Comparison of ENCODE assay signal across 19 cellular contexts in the genomic region with DNA sequence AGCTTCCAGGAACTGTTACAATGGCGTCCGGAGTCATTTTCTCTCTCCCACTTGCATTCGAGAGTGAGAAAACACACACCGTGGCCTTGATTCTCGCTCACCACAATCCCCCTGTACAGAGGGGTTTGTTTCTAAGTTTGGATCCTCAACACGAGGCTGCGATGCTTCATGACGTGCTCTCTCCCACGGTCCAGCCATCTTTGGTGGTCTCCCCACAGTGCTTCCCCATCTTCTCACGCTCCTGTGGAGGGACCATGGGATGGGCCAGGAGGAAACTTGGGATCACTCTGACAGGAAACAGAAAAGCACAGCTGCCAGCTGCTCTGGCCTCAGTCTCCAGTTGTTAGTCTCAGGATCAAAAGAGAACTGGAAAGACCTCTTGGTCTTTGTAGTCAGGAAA. TPM values are rescaled to one million over a fixed set of nuclear protein-coding genes. Genes with fewer than 3 reads are reported as not detected.
DNase-seq lines count a peak whose midpoint lies in the region; ATAC-seq and TF ChIP-seq lines count a peak whose summit lies in the region.
"Had no signal": no experiment of that assay in that cellular context is flagged by ENCODE, and none has a peak within 500 bp of the region (broad histone marks: within the 10 kb centered on the region; RNA-seq: fewer than 3 reads in every experiment).

No MANE protein-coding gene starts in this region.

- no peak overlapping the region for H4K91ac ChIP-seq in neuronal stem cell (ENCODE audit: low read depth, low read length, poor library complexity)

- H2AFZ ChIP-seq in neuronal stem cell (ENCODE audit: low read length): peak overlapping the region; percentile 12

- peaks cover 1% of the 10 kb centered on the region for H3K9me3 Mint-ChIP-seq in endodermal cell
- H3K9me3 Mint-ChIP-seq: CD4-positive, alpha-beta memory T cell had no signal

- 90 to 95% methylated on average over 9 to 10 of the region's 10 CpGs for WGBS in endodermal cell (ENCODE audit: insufficient coverage in 1 of 2, insufficient read length in 1 of 2), 2 experiments
- no CpG with 5 or more reads among the region's 10 CpGs for WGBS in neuronal stem cell (ENCODE audit: extremely low coverage in 2 of 2, insufficient read length in 2 of 2, insufficient replicate concordance in 1 of 2), 2 donors

- H3K36me3 ChIP-seq in SJCRH30 (no peaks in the 10 kb centered on the region), endodermal cell (ENCODE audit: control insufficient read depth, insufficient read depth, low read length) (no peaks in the 10 kb centered on the region), neuronal stem cell (replicated peaks in 1 of 2; ENCODE audit: control insufficient read depth in 2 of 2, insufficient read depth in 2 of 2, low read length in 2 of 2) (no peaks in the 10 kb centered on the region), upper lobe of right lung (no peaks in the 10 kb centered on the region), A673 (ENCODE audit: insufficient read depth, low read length, poor library complexity, severe bottlenecking) (no peaks in the 10 kb centered on the region)
- H3K36me3 ChIP-seq: BLaER1, HAP-1 had no signal

- H3K79me1 ChIP-seq in neuronal stem cell (ENCODE audit: low read depth, low read length): no peaks in the 10 kb centered on the region

- no peaks in the 10 kb centered on the region for H3K36me3 Mint-ChIP-seq in endodermal cell (ENCODE audit: low read depth)
- H3K36me3 Mint-ChIP-seq: CD14-positive monocyte; CD4-positive, alpha-beta memory T cell had no signal

- H3K27me3 ChIP-seq in SJCRH30 (no peaks in the 10 kb centered on the region), endodermal cell (ENCODE audit: control insufficient read depth, insufficient read depth, low read length, poor library complexity, severe bottlenecking) (no peaks in the 10 kb centered on the region), neuronal stem cell (ENCODE audit: control insufficient read depth in 3 of 3, insufficient read depth in 3 of 3, low read depth in 1 of 3, low read length in 3 of 3) (peaks cover 0 to 3% (median 0%) of the 10 kb centered on the region in 3 experiments), upper lobe of right lung (no peaks in the 10 kb centered on the region), A673 (replicated peaks; ENCODE audit: insufficient read depth, low read depth, low read length, poor library complexity) (no peaks in the 10 kb centered on the region)
- H3K27me3 ChIP-seq: BLaER1 had no signal

- H2BK5ac ChIP-seq in neuronal stem cell (ENCODE audit: low read length): no peak overlapping the region

- H3K9ac ChIP-seq in endodermal cell (ENCODE audit: extremely low read depth, low read length, poor library complexity, severe bottlenecking) (no peak overlapping the region), neuronal stem cell (ENCODE audit: low read depth, low read length, poor library complexity) (no peak overlapping the region)
- H3K9ac ChIP-seq: BLaER1 had no signal

- no peak overlapping the region for H2BK15ac ChIP-seq in neuronal stem cell (ENCODE audit: low read length)

- H2AK5ac ChIP-seq in neuronal stem cell (ENCODE audit: low read depth, low read length): peak overlapping the region; percentile 11

- CTCF ChIA-PET in A673 (lab: Charles Lee): no interaction called here

- no peak overlapping the region for H3K18ac ChIP-seq in neuronal stem cell (ENCODE audit: low read length)

- H3K4me1 ChIP-seq in SJCRH30 (peaks cover 11% of the 10 kb centered on the region), endodermal cell (ENCODE audit: control insufficient read depth, insufficient read depth, low read length) (peaks cover 12% of the 10 kb centered on the region), neuronal stem cell (ENCODE audit: control insufficient read depth in 2 of 2, insufficient read depth in 1 of 2, low read depth in 1 of 2, low read length in 2 of 2) (no peaks in the 10 kb centered on the region), upper lobe of right lung (no peaks in the 10 kb centered on the region), A673 (ENCODE audit: insufficient read depth, low read length, poor library complexity, severe bottlenecking) (no peaks in the 10 kb centered on the region)
- H3K4me1 ChIP-seq: A549, BLaER1, HAP-1 had no signal

- H3K4me2 ChIP-seq in neuronal stem cell (ENCODE audit: insufficient read depth, low read length, poor library complexity, severe bottlenecking): no peak overlapping the region
- H3K4me2 ChIP-seq: A549, BLaER1 had no signal

- peaks cover 7% of the 10 kb centered on the region for H3K4me1 Mint-ChIP-seq in endodermal cell
- H3K4me1 Mint-ChIP-seq: CD4-positive, alpha-beta memory T cell had no signal

- H3K27ac ChIP-seq in SJCRH30 (no peak overlapping the region), endodermal cell (ENCODE audit: low read depth, low read length) (no peak overlapping the region), neuronal stem cell (replicated peaks; ENCODE audit: low read length) (no peak overlapping the region), upper lobe of right lung (no peak overlapping the region), A673 (ENCODE audit: low read depth, low read length, poor library complexity, severe bottlenecking) (no peak overlapping the region)
- H3K27ac ChIP-seq: A549, BLaER1, HL-60 had no signal

- no peak overlapping the region for H2BK12ac ChIP-seq in neuronal stem cell (ENCODE audit: low read length)

- no peak overlapping the region for H3K4me3 Mint-ChIP-seq in endodermal cell
- H3K4me3 Mint-ChIP-seq: CD14-positive monocyte; CD4-positive, alpha-beta memory T cell had no signal

- H3K4me3 ChIP-seq in SJCRH30: no peak overlapping the region
- H3K4me3 ChIP-seq in endodermal cell (ENCODE audit: low read length): no peak overlapping the region
- H3K4me3 ChIP-seq in neuronal stem cell (ENCODE audit: low read length in 2 of 2): no peak overlapping the region
- no peak overlapping the region for H3K4me3 ChIP-seq in upper lobe of right lung
- no peak overlapping the region for H3K4me3 ChIP-seq in A673 (ENCODE audit: low read depth, low read length, poor library complexity, severe bottlenecking)
- H3K4me3 ChIP-seq: A549, BLaER1, HAP-1 had no signal

- no peak overlapping the region for H2BK120ac ChIP-seq in neuronal stem cell (ENCODE audit: low read depth, low read length)

- no peaks in the 10 kb centered on the region for H3K27me3 Mint-ChIP-seq in endodermal cell (ENCODE audit: insufficient read depth)

- TF ChIP-seq CTCF in endodermal cell (conservative IDR thresholded peaks at IDR 0.05) (no peak), upper lobe of right lung (IDR thresholded peaks at IDR 0.05) (no peak), A673 (conservative IDR thresholded peaks at IDR 0.05; ENCODE audit: low read depth, low read length) (no peak)

- no peak overlapping the region for H4K8ac ChIP-seq in neuronal stem cell (ENCODE audit: low read depth, low read length)

- no peak overlapping the region for H3K14ac ChIP-seq in neuronal stem cell (ENCODE audit: low read length)

- no peak for ATAC-seq in upper lobe of right lung

- no peaks in the 10 kb centered on the region; the same call in 1 of the 2 replicates for H3K9me3 ChIP-seq in SJCRH30 (replicated peaks)
- no peaks in the 10 kb centered on the region for H3K9me3 ChIP-seq in endodermal cell (ENCODE audit: control insufficient read depth, low read length)
- no peaks in the 10 kb centered on the region for H3K9me3 ChIP-seq in neuronal stem cell (replicated peaks in 1 of 2; ENCODE audit: control insufficient read depth in 2 of 2, insufficient read depth in 1 of 2, low read depth in 1 of 2, low read length in 2 of 2)
- no peaks in the 10 kb centered on the region for H3K9me3 ChIP-seq in upper lobe of right lung
- no peaks in the 10 kb centered on the region for H3K9me3 ChIP-seq in A673 (ENCODE audit: low read depth, low read length, poor library complexity, severe bottlenecking)
- H3K9me3 ChIP-seq: A549, BLaER1, HAP-1 had no signal

- POLR2A ChIA-PET in A673 (lab: Charles Lee; ENCODE audit: low non-redundant PET): no interaction called here

- no TSS peak for BruUV-seq in A673 (replicated peaks; lab: Mats Ljungman, UMichigan)

- DNase-seq in SJCRH30: peak; percentile 22 to 63
- peak; percentile 35 for DNase-seq in endodermal cell
- no peak for DNase-seq in neuronal stem cell (ENCODE audit: low spot score)
- DNase-seq in upper lobe of right lung: peak; percentile 38
- no peak for DNase-seq in HK-2 (ENCODE audit: unreplicated experiment)
- no peak for DNase-seq in A673 (ENCODE audit: low spot score)
- DNase-seq in OCI-M2 (lab: John Stamatoyannopoulos, UW; ENCODE audit: unreplicated experiment): no peak
- DNase-seq: Calu3; CD4-positive, alpha-beta memory T cell; DMS79 treated with DMSO at 0.1 percent for 48 hours; GF-D8 had no signal

- H3K4ac ChIP-seq in neuronal stem cell (ENCODE audit: low read length): no peak overlapping the region

- H3K23ac ChIP-seq in neuronal stem cell (ENCODE audit: low read depth, low read length, poor library complexity): no peak overlapping the region

- intact Hi-C loops in upper lobe of right lung (cut with DNase I) (no loop called here), A673 (cut with micrococcal nuclease; ENCODE audit: unreplicated experiment) (no loop called here)

- no peak overlapping the region for H3K27ac Mint-ChIP-seq in endodermal cell

RNA-seq across cellular contexts. Expression of a gene that starts 28.1 kb away (rescaled TPM):
- not detected in 2 replicates for total RNA-seq in SJCRH30 (2014; rRNA removed; shearing (Covaris generic))
- total RNA-seq in endodermal cell: not detected
- not detected for polyA plus RNA-seq in endodermal cell (2013, experiment 1 of 2)
- polyA plus RNA-seq in endodermal cell (2013, experiment 2 of 2): not detected
- not detected for polyA plus RNA-seq in neuronal stem cell (2013, experiment 1 of 2)
- polyA plus RNA-seq in neuronal stem cell (2013, experiment 2 of 2): not detected
- not detected for total RNA-seq in upper lobe of right lung
- not detected in 2 replicates for total RNA-seq in A673 (2021)
- total RNA-seq: Calu3; CD4-positive, alpha-beta memory T cell; H4; HT1080 had no signal
- polyA plus RNA-seq: A549; AG04450; CD14-positive monocyte; CD4-positive, alpha-beta memory T cell had no signal

RNA-seq across cellular contexts. Expression of a gene that starts 42.9 kb away (rescaled TPM):
- total RNA-seq in SJCRH30 (2014; rRNA removed; shearing (Covaris generic)): 21.8 and 27.1 TPM in 2 replicates
- total RNA-seq in endodermal cell: 100 to 1,000 TPM; 106 to 122 TPM
- polyA plus RNA-seq in endodermal cell (2013, experiment 1 of 2): 77.3 TPM
- 71.6 TPM for polyA plus RNA-seq in endodermal cell (2013, experiment 2 of 2)
- 59.4 TPM for polyA plus RNA-seq in neuronal stem cell (2013, experiment 1 of 2)
- 56.0 TPM for polyA plus RNA-seq in neuronal stem cell (2013, experiment 2 of 2)
- total RNA-seq in upper lobe of right lung: 14.7 TPM
- 14.7 and 21.4 TPM in 2 replicates for total RNA-seq in A673 (2021)
- polyA plus RNA-seq: CD4-positive, alpha-beta memory T cell had no signal

RNA-seq across cellular contexts. Expression of a gene that starts 51.0 kb away (rescaled TPM):
- total RNA-seq in SJCRH30 (2014; rRNA removed; shearing (Covaris generic)): 66.7 and 76.2 TPM in 2 replicates
- total RNA-seq in endodermal cell: 100 to 1,000 TPM in 1 of 2 donors, 10 to 100 TPM in 1; 95.1 to 102 TPM
- polyA plus RNA-seq in endodermal cell (2013, experiment 1 of 2): 93.0 TPM
- 94.7 TPM for polyA plus RNA-seq in endodermal cell (2013, experiment 2 of 2)
- polyA plus RNA-seq in neuronal stem cell (2013, experiment 1 of 2): 97.5 TPM
- 97.1 TPM for polyA plus RNA-seq in neuronal stem cell (2013, experiment 2 of 2)
- total RNA-seq in upper lobe of right lung: 129 TPM
- 76.0 and 86.3 TPM in 2 replicates for total RNA-seq in A673 (2021)

RNA-seq across cellular contexts. Expression of a gene that starts 55.4 kb away (rescaled TPM):
- 2.0 and 2.5 TPM in 2 replicates for total RNA-seq in SJCRH30 (2014; rRNA removed; shearing (Covaris generic))
- total RNA-seq in endodermal cell (1 to 10 TPM; 4.1 to 7.4 TPM), upper lobe of right lung (6.0 TPM), A673 (2021) (6.7 and 9.7 TPM in 2 replicates)
- polyA plus RNA-seq in endodermal cell (2013, experiment 1 of 2): 4.7 TPM
- 3.5 TPM for polyA plus RNA-seq in endodermal cell (2013, experiment 2 of 2)
- 7.0 TPM for polyA plus RNA-seq in neuronal stem cell (2013, experiment 1 of 2)
- 6.2 TPM for polyA plus RNA-seq in neuronal stem cell (2013, experiment 2 of 2)

Comparison
In these comparisons a context has a peak if more than half of its experiments do, and no peak if none do; other contexts are left out.
1. DNase-seq: peak in SJCRH30 (2 of 2), endodermal cell (single experiment) and upper lobe of right lung (single experiment); none in neuronal stem cell (single experiment), HK-2 (single experiment), A673 (single experiment) and OCI-M2 (single experiment).